ENCODE assay signal across 15 cellular contexts in genomic region chr2:120283649-120284048, GRCh38. TPM values are rescaled to one million over a fixed set of nuclear protein-coding genes. Genes with fewer than 3 reads are reported as not detected.
DNase-seq lines count a peak whose midpoint lies in the region; ATAC-seq and TF ChIP-seq lines count a peak whose summit lies in the region.
"Had no signal": no experiment of that assay in that cellular context is flagged by ENCODE, and none has a peak within 500 bp of the region (broad histone marks: within the 10 kb centered on the region; RNA-seq: fewer than 3 reads in every experiment).

No MANE protein-coding gene starts in this region.

- CTCF ChIA-PET in Panc1 (lab: Charles Lee) = no interaction called here

- peak; percentile 77 for ATAC-seq in Panc1
- ATAC-seq: activated naive CD8-positive, alpha-beta T cell treated with anti-CD3 and anti-CD28 coated beads, Interleukin-2, amount 50 U/mL, for 24 hours had no signal

- no peaks in the 10 kb centered on the region for H3K9me3 Mint-ChIP-seq in osteocyte (ENCODE audit: unreplicated experiment)
- no peaks in the 10 kb centered on the region for H3K9me3 Mint-ChIP-seq in glutamatergic neuron (ENCODE audit: unreplicated experiment)
- H3K9me3 Mint-ChIP-seq: activated naive CD8-positive, alpha-beta T cell treated with anti-CD3 and anti-CD28 coated beads, Interleukin-2, amount 50 U/mL, for 24 hours; CD8-positive, alpha-beta memory T cell had no signal

- no peak for TF ChIP-seq POLR2A in lower leg skin (IDR thresholded peaks at IDR 0.05)

- H3K4me1 Mint-ChIP-seq in osteocyte (ENCODE audit: unreplicated experiment) (peaks cover 15% of the 10 kb centered on the region), glutamatergic neuron (ENCODE audit: low read depth, unreplicated experiment) (no peaks in the 10 kb centered on the region)

- BruUV-seq in Panc1 (replicated peaks; lab: Mats Ljungman, UMichigan) = no TSS peak

- no peaks in the 10 kb centered on the region; the same call in 1 of the 2 replicates for H3K36me3 ChIP-seq in Panc1 (ENCODE audit: control insufficient read depth, insufficient read depth, low read length)

- in situ Hi-C loops in Panc1 (cut with HindIII; ENCODE audit: low pct_unique_long_range_greater_than_20kb, low sequenced_read_pairs) = no loop called here

- 78 to 80% methylated on average over 4 of the region's 4 CpGs for WGBS in lower leg skin, 2 donors

- H3K36me3 Mint-ChIP-seq in osteocyte (ENCODE audit: unreplicated experiment) = peaks cover 31% of the 10 kb centered on the region
- no peaks in the 10 kb centered on the region for H3K36me3 Mint-ChIP-seq in glutamatergic neuron (ENCODE audit: unreplicated experiment)

- no peaks in the 10 kb centered on the region for H3K9me3 ChIP-seq in Panc1 (ENCODE audit: control insufficient read depth, insufficient read depth, low read depth, low read length)
- H3K9me3 ChIP-seq: suprapubic skin had no signal

- peaks cover 3% of the 10 kb centered on the region; the same call in 1 of the 2 replicates for H3K4me1 ChIP-seq in Panc1 (ENCODE audit: control insufficient read depth, insufficient read depth, low read length)

- H3K4me3 ChIP-seq in Panc1 (ENCODE audit: low read depth in 2 of 2, low read length in 2 of 2) = no peak overlapping the region
- no peak overlapping the region for H3K4me3 ChIP-seq in fibroblast of the aortic adventitia (ENCODE audit: low read depth, low read length)
- H3K4me3 ChIP-seq in lower leg skin (ENCODE audit: low read depth, poor library complexity, severe bottlenecking) = no peak overlapping the region
- H3K4me3 ChIP-seq: suprapubic skin had no signal

- no peak overlapping the region for H3K27ac ChIP-seq in Panc1 (ENCODE audit: low read length)
- H3K27ac ChIP-seq: suprapubic skin had no signal

- intact Hi-C loops in Panc1 (cut with micrococcal nuclease; ENCODE audit: unreplicated experiment) (no loop called here), lower leg skin (cut with DNase I; ENCODE audit: low total_unique reads) (no loop called here)

- POLR2A ChIA-PET in Panc1 (lab: Charles Lee) = no interaction called here

- H3K4me3 Mint-ChIP-seq in osteocyte (ENCODE audit: unreplicated experiment) (no peak overlapping the region), glutamatergic neuron (ENCODE audit: unreplicated experiment) (no peak overlapping the region)
- H3K4me3 Mint-ChIP-seq: activated naive CD8-positive, alpha-beta T cell treated with anti-CD3 and anti-CD28 coated beads, Interleukin-2, amount 50 U/mL, for 24 hours; CD8-positive, alpha-beta memory T cell had no signal

- DNase-seq in Panc1 (ENCODE audit: low read depth, low spot score) (no peak), fibroblast of the aortic adventitia (ENCODE audit: low read depth) (peak; percentile 12), osteocyte (ENCODE audit: extremely low spot score, unreplicated experiment) (no peak), COLO829 (ENCODE audit: low spot score) (no peak), glutamatergic neuron (no peak), HK-2 (ENCODE audit: unreplicated experiment) (no peak), lower leg skin (ENCODE audit: low spot score in 2 of 2) (no peak)
- DNase-seq: activated naive CD8-positive, alpha-beta T cell treated with anti-CD3 and anti-CD28 coated beads, Interleukin-2, amount 50 U/mL, for 24 hours; CD8-positive, alpha-beta memory T cell; head of caudate nucleus; NCI-H1417; NCI-H524; SIG-M5 had no signal

- no peak overlapping the region for H3K27ac Mint-ChIP-seq in osteocyte (ENCODE audit: unreplicated experiment)
- no peak overlapping the region for H3K27ac Mint-ChIP-seq in glutamatergic neuron (ENCODE audit: unreplicated experiment)
- H3K27ac Mint-ChIP-seq: activated naive CD8-positive, alpha-beta T cell treated with anti-CD3 and anti-CD28 coated beads, Interleukin-2, amount 50 U/mL, for 24 hours had no signal

- no peaks in the 10 kb centered on the region for H3K27me3 ChIP-seq in Panc1 (ENCODE audit: control insufficient read depth, insufficient read depth, low read length)
- H3K27me3 ChIP-seq: suprapubic skin had no signal

- H3K27me3 Mint-ChIP-seq in osteocyte (ENCODE audit: unreplicated experiment) (no peaks in the 10 kb centered on the region), glutamatergic neuron (ENCODE audit: unreplicated experiment) (peaks cover 4% of the 10 kb centered on the region)
- H3K27me3 Mint-ChIP-seq: activated naive CD8-positive, alpha-beta T cell treated with anti-CD3 and anti-CD28 coated beads, Interleukin-2, amount 50 U/mL, for 24 hours; CD8-positive, alpha-beta memory T cell had no signal

- TF ChIP-seq CTCF in GM12873 (IDR thresholded peaks at IDR 0.05; ENCODE audit: insufficient read depth, low read depth, low read length, missing control alignments) (peak; percentile 29), Panc1 (IDR thresholded peaks at IDR 0.05) (peak; percentile 45), fibroblast of the aortic adventitia (IDR thresholded peaks at IDR 0.05; ENCODE audit: insufficient read depth, low read length) (peak; percentile 40), osteocyte (IDR thresholded peaks at IDR 0.05) (peak; percentile 22), glutamatergic neuron (IDR thresholded peaks at IDR 0.05; ENCODE audit: partially characterized antibody, unreplicated experiment) (no peak), lower leg skin (IDR thresholded peaks at IDR 0.05) (no peak)

RNA-seq across cellular contexts. Expression of gene RALB, which starts 31.0 kb away (rescaled TPM):
- total RNA-seq in Panc1 (2021; ENCODE audit: unreplicated experiment) = 47.8 TPM
- polyA plus RNA-seq in Panc1 (2012; ENCODE audit: insufficient read length) = 68.5 TPM
- 29.7 and 73.7 TPM in 2 replicates for total RNA-seq in fibroblast of the aortic adventitia (ENCODE audit: low replicate concordance)
- total RNA-seq in osteocyte = 25.4 and 26.7 TPM in 2 replicates
- 16.4 TPM for total RNA-seq in glutamatergic neuron (ENCODE audit: unreplicated experiment)
- total RNA-seq in lower leg skin = 10 to 100 TPM; 22.4 to 42.8 (median 34.9) TPM

Comparison
In these comparisons a context has a peak if more than half of its experiments do, and no peak if none do; other contexts are left out.
1. CTCF ChIP-seq: peak in GM12873 (single experiment), Panc1 (single experiment), fibroblast of the aortic adventitia (single experiment) and osteocyte (single experiment); none in glutamatergic neuron (single experiment) and lower leg skin (0 of 3).